In the genomic region with DNA sequence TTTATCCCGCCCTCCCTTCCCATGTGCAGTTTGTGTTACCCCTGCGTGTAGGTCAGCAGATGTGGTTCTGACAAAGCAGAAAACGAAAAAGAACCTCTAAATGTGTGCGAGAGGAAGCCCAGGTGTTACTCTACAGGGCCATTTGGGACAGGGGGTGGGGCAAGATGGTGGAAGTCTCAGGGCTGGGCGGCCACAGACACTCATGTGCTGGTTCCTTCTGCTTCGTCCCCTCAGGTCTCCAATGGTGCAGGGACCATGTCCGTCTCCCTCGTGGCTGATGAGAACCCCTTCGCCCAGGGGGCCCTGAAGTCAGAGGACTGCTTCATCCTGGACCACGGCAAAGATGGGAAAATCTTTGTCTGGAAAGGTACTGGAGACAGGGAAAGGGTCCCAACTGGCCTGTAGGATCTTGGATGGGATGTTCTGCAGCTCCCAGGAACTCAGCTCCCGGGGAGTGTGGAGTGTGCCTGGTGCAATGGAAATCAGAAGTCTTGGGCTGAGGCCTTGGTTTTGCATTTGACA, we compare ENCODE assay signal across 27 cellular contexts. TPM values are rescaled to one million over a fixed set of nuclear protein-coding genes. Genes with fewer than 3 reads are reported as not detected.
DNase-seq lines count a peak whose midpoint lies in the region; ATAC-seq and TF ChIP-seq lines count a peak whose summit lies in the region.
"Had no signal": no experiment of that assay in that cellular context is flagged by ENCODE, and none has a peak within 500 bp of the region (broad histone marks: within the 10 kb centered on the region; RNA-seq: fewer than 3 reads in every experiment).

No MANE protein-coding gene starts in this region.

- no peak for ATAC-seq in natural killer cell
- ATAC-seq in natural killer cell treated with Interleukin-12 subunit alpha and Interleukin-12 subunit beta and Interleukin-15 and Interleukin-18, amount 100 ng/mL, for 72 hours = no peak
- ATAC-seq in GM19395 (IDR thresholded peaks at IDR 0.05; ENCODE audit: unreplicated experiment) = no peak
- ATAC-seq: activated CD8-positive, alpha-beta T cell treated with anti-CD3 and anti-CD28 coated beads for 36 hours; foreskin keratinocyte; T-cell; upper lobe of right lung had no signal

- H2BK15ac ChIP-seq in mesenchymal stem cell (ENCODE audit: low read depth, poor library complexity, severe bottlenecking) = no peak overlapping the region

- H3K36me3 ChIP-seq in mesenchymal stem cell (ENCODE audit: control insufficient read depth in 1 of 2, insufficient read depth in 2 of 2, low read depth in 1 of 2, low read length in 2 of 2) = peaks cover 68 to 87% of the 10 kb centered on the region in 2 experiments
- peaks cover 65 to 97% (median 94%) of the 10 kb centered on the region in 4 donors for H3K36me3 ChIP-seq in stomach
- H3K36me3 ChIP-seq: SJCRH30 had no signal

- no peak for TF ChIP-seq EP300 in stomach (IDR thresholded peaks at IDR 0.05)

- no peak overlapping the region for H2AK5ac ChIP-seq in mesenchymal stem cell (ENCODE audit: low read length, severe bottlenecking)

- H3K27me3 Mint-ChIP-seq in natural killer cell (ENCODE audit: low read depth in 2 of 2) = no peaks in the 10 kb centered on the region
- no peaks in the 10 kb centered on the region for H3K27me3 Mint-ChIP-seq in natural killer cell treated with Interleukin-12 subunit alpha and Interleukin-12 subunit beta and Interleukin-15 and Interleukin-18, amount 100 ng/mL, for 72 hours
- H3K27me3 Mint-ChIP-seq in type B pancreatic cell = no peaks in the 10 kb centered on the region
- H3K27me3 Mint-ChIP-seq: activated CD8-positive, alpha-beta T cell treated with anti-CD3 and anti-CD28 coated beads for 36 hours; memory B cell; naive B cell; T-cell had no signal

- no peak for TF ChIP-seq POLR2A in stomach (IDR thresholded peaks at IDR 0.05)

- WGBS in mesenchymal stem cell = 98% methylated on average over 11 of the region's 11 CpGs
- WGBS in stomach, 5 donors = 87 to 96% (median 95%) methylated on average over 11 of the region's 11 CpGs

- no peak overlapping the region for H3K4me3 Mint-ChIP-seq in natural killer cell
- H3K4me3 Mint-ChIP-seq in natural killer cell treated with Interleukin-12 subunit alpha and Interleukin-12 subunit beta and Interleukin-15 and Interleukin-18, amount 100 ng/mL, for 72 hours = no peak overlapping the region
- H3K4me3 Mint-ChIP-seq in type B pancreatic cell = no peak overlapping the region
- H3K4me3 Mint-ChIP-seq: activated CD8-positive, alpha-beta T cell treated with anti-CD3 and anti-CD28 coated beads for 36 hours; memory B cell; naive B cell; T-cell had no signal

- peaks cover 24% of the 10 kb centered on the region for H3K79me1 ChIP-seq in mesenchymal stem cell (replicated peaks; ENCODE audit: low read length, poor library complexity, severe bottlenecking)

- H3K36me3 Mint-ChIP-seq in natural killer cell (peaks cover 8% of the 10 kb centered on the region), type B pancreatic cell (peaks cover 11% of the 10 kb centered on the region)
- H3K36me3 Mint-ChIP-seq in natural killer cell treated with Interleukin-12 subunit alpha and Interleukin-12 subunit beta and Interleukin-15 and Interleukin-18, amount 100 ng/mL, for 72 hours = no peaks in the 10 kb centered on the region

- H3K4me1 Mint-ChIP-seq in natural killer cell (peaks cover 14 to 22% of the 10 kb centered on the region in 2 donors), type B pancreatic cell (ENCODE audit: unreplicated experiment) (no peaks in the 10 kb centered on the region)
- peaks cover 14 to 17% of the 10 kb centered on the region in 2 donors for H3K4me1 Mint-ChIP-seq in natural killer cell treated with Interleukin-12 subunit alpha and Interleukin-12 subunit beta and Interleukin-15 and Interleukin-18, amount 100 ng/mL, for 72 hours (ENCODE audit: low read depth in 2 of 2)
- H3K4me1 Mint-ChIP-seq: memory B cell had no signal

- H4K8ac ChIP-seq in mesenchymal stem cell (ENCODE audit: low read length) = no peak overlapping the region

- no peaks in the 10 kb centered on the region for H3K9me3 ChIP-seq in mesenchymal stem cell (ENCODE audit: control insufficient read depth, low read length)
- no peaks in the 10 kb centered on the region for H3K9me3 ChIP-seq in stomach
- H3K9me3 ChIP-seq: BLaER1, Caco-2, SJCRH30, upper lobe of right lung had no signal

- H3K4ac ChIP-seq in mesenchymal stem cell (ENCODE audit: low read depth in 1 of 2, low read length in 2 of 2) = no peak overlapping the region

- no peak overlapping the region for H3K4me3 ChIP-seq in mesenchymal stem cell (ENCODE audit: insufficient read depth in 1 of 2, low read depth in 1 of 2, low read length in 2 of 2)
- no peak overlapping the region for H3K4me3 ChIP-seq in stomach
- H3K4me3 ChIP-seq: BLaER1, SJCRH30, upper lobe of right lung had no signal

- H4K91ac ChIP-seq in mesenchymal stem cell (ENCODE audit: low read length) = no peak overlapping the region

- H3K4me1 ChIP-seq in mesenchymal stem cell (ENCODE audit: control insufficient read depth, insufficient read depth, low read depth, low read length) = peaks cover 11% of the 10 kb centered on the region
- H3K4me1 ChIP-seq in stomach = peaks cover 9 to 68% (median 45%) of the 10 kb centered on the region in 4 donors
- H3K4me1 ChIP-seq: foreskin keratinocyte had no signal

- H3K23ac ChIP-seq in mesenchymal stem cell (ENCODE audit: low read length in 2 of 2) = no peak overlapping the region

- H3K27ac ChIP-seq in mesenchymal stem cell (ENCODE audit: low read length, poor library complexity, severe bottlenecking) (no peak overlapping the region), stomach (peak overlapping the region in 4 of 5 donors; percentile 43 to 96 (median 88))
- H3K27ac ChIP-seq: BLaER1, epithelial cell of prostate, foreskin keratinocyte, SJCRH30 had no signal

- H3K18ac ChIP-seq in mesenchymal stem cell (ENCODE audit: low read depth in 1 of 2, low read length in 2 of 2) = no peak overlapping the region

- H3K27me3 ChIP-seq in mesenchymal stem cell (ENCODE audit: control insufficient read depth in 1 of 2, insufficient read depth in 1 of 2, low read length in 2 of 2) (no peaks in the 10 kb centered on the region), stomach (no peaks in the 10 kb centered on the region)
- H3K27me3 ChIP-seq: BLaER1, foreskin keratinocyte, SJCRH30, upper lobe of right lung had no signal

- H2BK120ac ChIP-seq in mesenchymal stem cell (ENCODE audit: low read depth, low read length) = no peak overlapping the region

- no peak overlapping the region for H2BK5ac ChIP-seq in mesenchymal stem cell (ENCODE audit: low read depth, low read length, poor library complexity, severe bottlenecking)

- H3K9ac ChIP-seq in mesenchymal stem cell (ENCODE audit: low read length) = peak overlapping the region; percentile 57
- H3K9ac ChIP-seq: BLaER1 had no signal

- intact Hi-C loops in natural killer cell (cut with micrococcal nuclease) = no loop called here
- intact Hi-C loops in stomach (cut with DNase I; ENCODE audit: low total_unique reads) = loop anchor here (10.0 kb wide), 1 partner anchor 102 kb away; no protein-coding TSS in a partner anchor

- no peaks in the 10 kb centered on the region for H3K9me3 Mint-ChIP-seq in natural killer cell
- no peaks in the 10 kb centered on the region for H3K9me3 Mint-ChIP-seq in natural killer cell treated with Interleukin-12 subunit alpha and Interleukin-12 subunit beta and Interleukin-15 and Interleukin-18, amount 100 ng/mL, for 72 hours
- no peaks in the 10 kb centered on the region for H3K9me3 Mint-ChIP-seq in type B pancreatic cell
- H3K9me3 Mint-ChIP-seq: activated CD8-positive, alpha-beta T cell treated with anti-CD3 and anti-CD28 coated beads for 36 hours; memory B cell; naive B cell; T-cell had no signal

- no peak for TF ChIP-seq CTCF in natural killer cell (IDR thresholded peaks at IDR 0.05)
- TF ChIP-seq CTCF in stomach (IDR thresholded peaks at IDR 0.05) = no peak
- TF ChIP-seq CTCF in type B pancreatic cell (conservative IDR thresholded peaks at IDR 0.05) = no peak

- H3K4me2 ChIP-seq in mesenchymal stem cell (ENCODE audit: low read length, poor library complexity, severe bottlenecking) = no peak overlapping the region
- H3K4me2 ChIP-seq: BLaER1 had no signal

- peak overlapping the region; percentile 44 to 45 for H3K27ac Mint-ChIP-seq in natural killer cell
- peak overlapping the region in 1 of 2 donors; percentile 53 for H3K27ac Mint-ChIP-seq in natural killer cell treated with Interleukin-12 subunit alpha and Interleukin-12 subunit beta and Interleukin-15 and Interleukin-18, amount 100 ng/mL, for 72 hours
- no peak overlapping the region for H3K27ac Mint-ChIP-seq in type B pancreatic cell
- H3K27ac Mint-ChIP-seq: memory B cell, T-cell had no signal

- DNase-seq in natural killer cell (no peak), mesenchymal stem cell (no peak), stomach (no peak), EL (no peak), type B pancreatic cell (ENCODE audit: extremely low spot score, unreplicated experiment) (no peak), NCI-H2107 (lab: John Stamatoyannopoulos, UW) (no peak)
- DNase-seq in natural killer cell treated with Interleukin-12 subunit alpha and Interleukin-12 subunit beta and Interleukin-15 and Interleukin-18, amount 100 ng/mL, for 72 hours (ENCODE audit: low spot score) = no peak
- DNase-seq: ACHN; activated CD4-positive, CD25-positive, alpha-beta regulatory T cell treated with anti-CD3 and anti-CD28 coated beads, Interleukin-2, amount 50 U/mL, for 72 hours; activated CD8-positive, alpha-beta T cell treated with anti-CD3 and anti-CD28 coated beads for 36 hours; activated naive CD4-positive, alpha-beta T cell treated with Interleukin-2 at 50 U/mL for 16 hours; activated T-cell treated with anti-CD3 and anti-CD28 coated beads, Interleukin-2, amount 50 U/mL, for 1 hour; amniotic stem cell; Caco-2; DND-41; foreskin keratinocyte; naive B cell; NCI-H1105; NCI-H2029 treated with DMSO at 0.1 percent for 48 hours; NCI-H446; SJCRH30; T-cell had no signal

- no peak overlapping the region for H2AFZ ChIP-seq in mesenchymal stem cell (ENCODE audit: low read depth, low read length)

- no peak overlapping the region for H2BK12ac ChIP-seq in mesenchymal stem cell (ENCODE audit: low read length in 2 of 2)

- H3K14ac ChIP-seq in mesenchymal stem cell (ENCODE audit: low read length in 2 of 2) = no peak overlapping the region

RNA-seq across cellular contexts. Expression of a gene that starts 49.0 kb away (rescaled TPM):
- total RNA-seq in natural killer cell = 100 to 1,000 TPM in 2 of 3 donors, 10 to 100 TPM in 1; 92.9 to 103 (median 103) TPM
- 10 to 100 TPM in 1 of 2 donors, 1 to 10 TPM in 1; 9.4 to 40.9 TPM for total RNA-seq in natural killer cell treated with Interleukin-12 subunit alpha and Interleukin-12 subunit beta and Interleukin-15 and Interleukin-18, amount 100 ng/mL, for 72 hours
- 196 TPM for polyA plus RNA-seq in mesenchymal stem cell (2013, experiment 1 of 2)
- 192 TPM for polyA plus RNA-seq in mesenchymal stem cell (2013, experiment 2 of 2)
- 100 to 1,000 TPM; 385 to 909 (median 565) TPM for total RNA-seq in stomach
- polyA plus RNA-seq in stomach = 100 to 1,000 TPM; 215 to 742 (median 424) TPM
- total RNA-seq in type B pancreatic cell (ENCODE audit: low replicate concordance) = 80.0 and 159 TPM in 2 replicates

RNA-seq across cellular contexts. Expression of a gene that starts 53.1 kb away (rescaled TPM):
- total RNA-seq in natural killer cell (100 to 1,000 TPM; 185 to 241 (median 189) TPM), stomach (100 to 1,000 TPM in 4 of 5 donors, 10 to 100 TPM in 1; 85.7 to 238 (median 137) TPM), type B pancreatic cell (ENCODE audit: low replicate concordance) (30.7 and 35.3 TPM in 2 replicates)
- 100 to 1,000 TPM in 1 of 2 donors, 10 to 100 TPM in 1; 99.4 to 321 TPM for total RNA-seq in natural killer cell treated with Interleukin-12 subunit alpha and Interleukin-12 subunit beta and Interleukin-15 and Interleukin-18, amount 100 ng/mL, for 72 hours
- polyA plus RNA-seq in mesenchymal stem cell (2013, experiment 1 of 2) = 298 TPM
- 315 TPM for polyA plus RNA-seq in mesenchymal stem cell (2013, experiment 2 of 2)
- polyA plus RNA-seq in stomach = 100 to 1,000 TPM in 1 of 3 donors, 10 to 100 TPM in 2; 35.3 to 174 (median 45.6) TPM
